Comparison of ENCODE assay signal across 23 cellular contexts in the genomic region with DNA sequence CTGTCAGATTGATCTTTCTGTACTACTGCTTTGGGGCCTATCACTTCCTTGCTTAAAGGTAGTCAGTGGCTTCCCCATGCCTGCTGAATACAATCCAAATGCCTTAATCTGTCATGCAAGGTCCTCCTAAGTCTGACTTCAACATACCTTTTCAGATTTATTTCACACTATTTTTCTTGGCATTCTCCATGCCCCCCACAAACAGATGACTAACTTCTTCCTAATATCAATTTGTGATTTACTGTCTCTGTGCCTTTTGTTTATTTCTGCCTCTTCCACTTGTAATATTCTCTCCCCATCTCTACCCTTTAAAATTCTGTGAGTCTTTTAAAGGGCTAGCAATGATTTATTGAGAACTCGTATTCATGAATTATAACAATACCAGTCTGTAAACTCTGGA. TPM values are rescaled to one million over a fixed set of nuclear protein-coding genes. Genes with fewer than 3 reads are reported as not detected.
A peak's percentile ranks its signal among the peaks of the same experiment; 100 is the strongest.
DNase-seq lines count a peak whose midpoint lies in the region; FAIRE-seq and TF ChIP-seq lines count a peak whose summit lies in the region.
"Had no signal": no experiment of that assay in that cellular context is flagged by ENCODE, and none has a peak within 500 bp of the region (broad histone marks: within the 10 kb centered on the region; RNA-seq: fewer than 3 reads in every experiment).

No MANE protein-coding gene starts in this region.

- H3K36me3 Mint-ChIP-seq in astrocyte (ENCODE audit: low read depth, unreplicated experiment), result no peaks in the 10 kb centered on the region
- H3K36me3 Mint-ChIP-seq: CD4-positive, CD25-positive, alpha-beta regulatory T cell; IgD-negative memory B cell had no signal

- H3K9me3 ChIP-seq in astrocyte (ENCODE audit: insufficient read depth, low read depth, low read length) (no peaks in the 10 kb centered on the region), muscle layer of colon (ENCODE audit: low read length) (no peaks in the 10 kb centered on the region), esophagus muscularis mucosa (no peaks in the 10 kb centered on the region)
- H3K9me3 ChIP-seq: BE2C, Caco-2 had no signal

- no peaks in the 10 kb centered on the region for H3K27me3 ChIP-seq in astrocyte (ENCODE audit: insufficient read depth, low read length)
- H3K27me3 ChIP-seq in muscle layer of colon (ENCODE audit: control insufficient read depth in 1 of 2, insufficient read depth in 2 of 2, low read length in 2 of 2), result peaks cover 0 to 5% of the 10 kb centered on the region in 2 donors
- no peaks in the 10 kb centered on the region for H3K27me3 ChIP-seq in esophagus muscularis mucosa
- H3K27me3 ChIP-seq: BE2C had no signal

- peak; percentile 23 for DNase-seq in astrocyte (ENCODE audit: low read depth)
- DNase-seq in fibroblast of mammary gland (ENCODE audit: low read depth), result peak; percentile 24
- no peak for DNase-seq in hepatic stellate cell (ENCODE audit: low spot score)
- no peak for DNase-seq in DMS53 (lab: John Stamatoyannopoulos, UW)
- no peak for DNase-seq in esophagus muscularis mucosa (ENCODE audit: extremely low spot score)
- DNase-seq in SW 1271 (lab: John Stamatoyannopoulos, UW), result no peak
- DNase-seq: ACHN; BE2C; C1 segment of cervical spinal cord; Caco-2; CD4-positive, CD25-positive, alpha-beta regulatory T cell; DMS79; GDM1; HCEC 1CT; HFFc6 had no signal

- no peaks in the 10 kb centered on the region for H4K20me1 ChIP-seq in astrocyte (ENCODE audit: insufficient read depth, low read length)

- H3K9me3 Mint-ChIP-seq in astrocyte (ENCODE audit: unreplicated experiment), result no peaks in the 10 kb centered on the region
- H3K9me3 Mint-ChIP-seq: CD4-positive, CD25-positive, alpha-beta regulatory T cell; GM23338; HFFc6; IgD-negative memory B cell had no signal

- no peak overlapping the region for H3K27ac Mint-ChIP-seq in astrocyte (ENCODE audit: unreplicated experiment)
- H3K27ac Mint-ChIP-seq: CD4-positive, CD25-positive, alpha-beta regulatory T cell; GM23338; HFFc6; IgD-negative memory B cell had no signal

- H3K4me3 ChIP-seq in astrocyte (ENCODE audit: insufficient read depth, low read depth, low read length) (no peak overlapping the region), fibroblast of mammary gland (ENCODE audit: control insufficient read depth, low read depth, low read length) (no peak overlapping the region), muscle layer of colon (ENCODE audit: low read depth in 1 of 2, low read length in 2 of 2) (no peak overlapping the region), esophagus muscularis mucosa (no peak overlapping the region)
- H3K4me3 ChIP-seq: GM23338 had no signal

- no peaks in the 10 kb centered on the region for H3K79me2 ChIP-seq in astrocyte (ENCODE audit: insufficient read depth, low read length)

- H3K27me3 Mint-ChIP-seq in astrocyte (ENCODE audit: low read depth, unreplicated experiment), result no peaks in the 10 kb centered on the region

- no peak overlapping the region for H3K4me3 Mint-ChIP-seq in astrocyte (ENCODE audit: unreplicated experiment)
- H3K4me3 Mint-ChIP-seq: CD4-positive, CD25-positive, alpha-beta regulatory T cell; GM23338; HFFc6; IgD-negative memory B cell had no signal

- H3K9ac ChIP-seq in astrocyte (ENCODE audit: low read length) (no peak overlapping the region), muscle layer of colon (ENCODE audit: low read length) (no peak overlapping the region)

- no peak for FAIRE-seq in astrocyte (lab: Jason Lieb, UNC)
- FAIRE-seq: A204.1, D721Med, GM12892, H54 had no signal

- no peak overlapping the region for H2AFZ ChIP-seq in astrocyte (ENCODE audit: low read depth, low read length)
- H2AFZ ChIP-seq: GM23338 had no signal

- 56% methylated on average over 1 of the region's 1 CpG for WGBS in esophagus muscularis mucosa

- H3K4me2 ChIP-seq in astrocyte (ENCODE audit: low read length), result no peak overlapping the region
- H3K4me2 ChIP-seq: GM23338 had no signal

- H3K4me1 ChIP-seq in astrocyte (ENCODE audit: insufficient read depth, low read length) (peaks cover 12% of the 10 kb centered on the region), muscle layer of colon (ENCODE audit: insufficient read depth, low read length) (no peaks in the 10 kb centered on the region), esophagus muscularis mucosa (peaks cover 0 to 20% (median 10%) of the 10 kb centered on the region in 4 donors)
- H3K4me1 ChIP-seq: BE2C had no signal

- intact Hi-C loops in esophagus muscularis mucosa (cut with DNase I), result no loop called here

- TF ChIP-seq CTCF in astrocyte (IDR thresholded peaks at IDR 0.05; ENCODE audit: insufficient read depth, low read depth, low read length), result no peak
- TF ChIP-seq CTCF in fibroblast of mammary gland (conservative IDR thresholded peaks at IDR 0.05; ENCODE audit: control insufficient read depth, insufficient read depth, low read depth, low read length), result no peak
- TF ChIP-seq CTCF in esophagus muscularis mucosa (IDR thresholded peaks at IDR 0.05), result no peak

- no peak for TF ChIP-seq POLR2A in esophagus muscularis mucosa (IDR thresholded peaks at IDR 0.05; ENCODE audit: low read depth)

- TF ChIP-seq EP300 in esophagus muscularis mucosa (IDR thresholded peaks at IDR 0.05), result no peak

- H3K4me1 Mint-ChIP-seq in astrocyte (ENCODE audit: low read depth, unreplicated experiment), result peaks cover 15% of the 10 kb centered on the region
- H3K4me1 Mint-ChIP-seq: CD4-positive, CD25-positive, alpha-beta regulatory T cell; GM23338; IgD-negative memory B cell had no signal

- H3K36me3 ChIP-seq in astrocyte (ENCODE audit: insufficient read depth, low read length) (peaks cover 7% of the 10 kb centered on the region), muscle layer of colon (ENCODE audit: insufficient read depth, low read length) (peaks cover 5% of the 10 kb centered on the region), esophagus muscularis mucosa (peaks cover 0 to 9% (median 2%) of the 10 kb centered on the region in 4 donors)
- H3K36me3 ChIP-seq: BE2C had no signal

- H3K27ac ChIP-seq in astrocyte (ENCODE audit: low read depth, low read length) (no peak overlapping the region), muscle layer of colon (ENCODE audit: low read depth, low read length) (peak overlapping the region; percentile 38), esophagus muscularis mucosa (replicated peaks in 1 of 4) (no peak overlapping the region)
- H3K27ac ChIP-seq: HL-60 had no signal

RNA-seq across cellular contexts. Expression of a gene that starts 41.8 kb away (rescaled TPM):
- 36.1 and 36.2 TPM in 2 replicates for total RNA-seq in astrocyte
- 10 to 100 TPM; 41.1 to 62.3 (median 59.8) TPM for total RNA-seq in esophagus muscularis mucosa

RNA-seq across cellular contexts. Expression of a gene that starts 58.6 kb away (rescaled TPM):
- 104 and 107 TPM in 2 replicates for total RNA-seq in astrocyte
- 10 to 100 TPM; 52.2 to 60.6 (median 55.7) TPM for total RNA-seq in esophagus muscularis mucosa

Comparison
In these comparisons a context has a peak if more than half of its experiments do, and no peak if none do; other contexts are left out.
1. DNase-seq: peak in astrocyte (single experiment) and fibroblast of mammary gland (single experiment); none in hepatic stellate cell (single experiment), DMS53 (single experiment), esophagus muscularis mucosa (single experiment) and SW 1271 (0 of 2).